In genomic region chr11:17015639-17016125, GRCh38 we compare ENCODE assay signal across 1 cellular context.
TF ChIP-seq lines count a peak whose summit lies in the region.

No MANE protein-coding gene starts in this region.

TF ChIP-seq in HEK293, 187 proteins besides CTCF, POLR2A, EP300 and RAD21 (continued from another document):
- no peak for TF ChIP-seq ZNF280D (tag by site-specific recombination; IDR thresholded peaks at IDR 0.05)
